Comparison of ENCODE assay signal across 8 cellular contexts in the genomic region with DNA sequence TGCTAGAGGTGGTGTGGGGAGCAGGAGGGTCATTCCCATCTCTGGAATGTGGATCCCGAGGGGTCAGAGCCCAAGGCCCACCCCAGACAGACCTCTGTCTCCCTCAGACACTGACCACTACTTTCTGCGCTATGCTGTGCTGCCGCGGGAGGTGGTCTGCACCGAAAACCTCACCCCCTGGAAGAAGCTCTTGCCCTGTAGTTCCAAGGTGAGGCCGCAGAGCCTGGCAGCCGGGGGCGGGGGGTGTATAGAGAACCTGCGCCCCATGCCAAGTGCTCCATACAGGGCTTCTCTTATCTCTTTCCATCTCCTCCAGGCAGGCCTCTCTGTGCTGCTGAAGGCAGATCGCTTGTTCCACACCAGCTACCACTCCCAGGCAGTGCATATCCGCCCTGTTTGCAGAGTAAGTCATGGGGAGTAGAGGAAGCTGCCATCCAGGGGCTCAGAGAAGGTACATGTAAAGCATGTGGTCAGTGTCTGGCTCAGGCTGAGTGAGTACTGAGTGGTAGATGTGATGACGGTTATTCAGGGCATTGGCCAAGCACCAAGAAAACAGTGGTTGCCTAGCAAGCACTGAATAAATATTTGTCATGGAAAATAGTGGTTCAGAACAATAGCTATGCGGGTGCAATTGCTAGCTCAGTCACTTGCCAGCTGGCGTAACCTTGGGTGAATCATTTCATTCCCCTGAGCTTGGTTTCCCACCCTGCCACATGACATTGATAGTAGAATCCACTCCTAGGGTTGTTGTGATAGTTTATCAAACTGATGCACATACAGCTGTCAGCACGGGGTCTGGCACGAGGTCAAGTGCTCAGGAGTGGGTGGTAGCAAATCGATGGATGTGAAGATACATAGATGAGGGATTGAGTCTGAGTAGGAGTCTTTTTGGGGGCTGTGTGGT. TPM values are rescaled to one million over a fixed set of nuclear protein-coding genes. Genes with fewer than 3 reads are reported as not detected.
A peak's percentile ranks its signal among the peaks of the same experiment; 100 is the strongest.
DNase-seq lines count a peak whose midpoint lies in the region; ATAC-seq lines count a peak whose summit lies in the region.

No MANE protein-coding gene starts in this region.

- peaks cover 39% of the 10 kb centered on the region for H3K36me3 Mint-ChIP-seq in activated naive CD4-positive, alpha-beta T cell treated with anti-CD3 and anti-CD28 coated beads, Interleukin-2, amount 10 ng/mL, durations not matched to agents 7 days and 5 days

- H3K27ac Mint-ChIP-seq in activated naive CD4-positive, alpha-beta T cell treated with anti-CD3 and anti-CD28 coated beads, Interleukin-2, amount 10 ng/mL, durations not matched to agents 7 days and 5 days = no peak overlapping the region

- peak; percentile 70 for ATAC-seq in HG02840 (IDR thresholded peaks at IDR 0.05; ENCODE audit: low FRiP score, unreplicated experiment)

- no peak overlapping the region for H3K4me3 Mint-ChIP-seq in activated naive CD4-positive, alpha-beta T cell treated with anti-CD3 and anti-CD28 coated beads, Interleukin-2, amount 10 ng/mL, durations not matched to agents 7 days and 5 days

- H3K27me3 Mint-ChIP-seq in activated naive CD4-positive, alpha-beta T cell treated with anti-CD3 and anti-CD28 coated beads, Interleukin-2, amount 10 ng/mL, durations not matched to agents 7 days and 5 days = peaks cover 3% of the 10 kb centered on the region

- no peaks in the 10 kb centered on the region for H3K9me3 Mint-ChIP-seq in activated naive CD4-positive, alpha-beta T cell treated with anti-CD3 and anti-CD28 coated beads, Interleukin-2, amount 10 ng/mL, durations not matched to agents 7 days and 5 days

- peaks cover 32% of the 10 kb centered on the region for H3K4me1 Mint-ChIP-seq in activated naive CD4-positive, alpha-beta T cell treated with anti-CD3 and anti-CD28 coated beads, Interleukin-2, amount 10 ng/mL, durations not matched to agents 7 days and 5 days

- DNase-seq in activated naive CD4-positive, alpha-beta T cell treated with Interleukin-2 at 50 U/mL for 16 hours = peak; percentile 35
- DNase-seq in activated naive CD4-positive, alpha-beta T cell treated with anti-CD3 and anti-CD28 coated beads, Interleukin-2, amount 10 ng/mL, durations not matched to agents 7 days and 5 days = no peak
- DNase-seq in NCI-H226 = peak; percentile 96
- DNase-seq in caudate nucleus (lab: John Stamatoyannopoulos, UW) = peak in 6 of 61 donors; percentile 17 to 36 (median 23)
- DNase-seq in lung microvascular endothelial cell (ENCODE audit: low read depth in 2 of 2) = peak; percentile 98 to 99
- DNase-seq in inferior parietal cortex (ENCODE audit: extremely low spot score) = no peak
- DNase-seq in DMS79 (lab: John Stamatoyannopoulos, UW) = no peak

- CTCF ChIA-PET in activated naive CD4-positive, alpha-beta T cell treated with anti-CD3 and anti-CD28 coated beads, Interleukin-2, amount 10 ng/mL, durations not matched to agents 7 days and 5 days (lab: Charles Lee) = interaction anchor here (0.7 to 5.0 kb wide), 4 partner anchors 18 to 100 kb away, joined by 3 to 16 read pairs (median 4); partner anchors contain the start of gene SYS1

- peak overlapping the region; percentile 87 for H3K27ac ChIP-seq in caudate nucleus (ENCODE audit: low read depth, low read length)

RNA-seq across cellular contexts. Expression of gene PIGT, which starts 3.5 kb away (rescaled TPM):
- 17.4 and 22.2 TPM in 2 replicates for total RNA-seq in lung microvascular endothelial cell

RNA-seq across cellular contexts. Expression of gene DBNDD2, which starts 11.4 kb away (rescaled TPM):
- total RNA-seq in lung microvascular endothelial cell = 5.0 and 5.2 TPM in 2 replicates

RNA-seq across cellular contexts. Expression of gene TP53TG5, which starts 41.3 kb away (rescaled TPM):
- not detected in 2 replicates for total RNA-seq in lung microvascular endothelial cell

RNA-seq across cellular contexts. Expression of gene WFDC2, which starts 50.1 kb away (rescaled TPM):
- not detected in 2 replicates for total RNA-seq in lung microvascular endothelial cell

RNA-seq across cellular contexts. Expression of gene SYS1, which starts 56.5 kb away (rescaled TPM):
- total RNA-seq in lung microvascular endothelial cell = 15.9 and 28.4 TPM in 2 replicates

Comparison
In these comparisons a context has a peak if more than half of its experiments do, and no peak if none do; other contexts are left out.
1. DNase-seq: peak in activated naive CD4-positive, alpha-beta T cell treated with Interleukin-2 at 50 U/mL for 16 hours (single experiment), NCI-H226 (single experiment) and lung microvascular endothelial cell (2 of 2); none in activated naive CD4-positive, alpha-beta T cell treated with anti-CD3 and anti-CD28 coated beads, Interleukin-2, amount 10 ng/mL, durations not matched to agents 7 days and 5 days (single experiment), inferior parietal cortex (single experiment) and DMS79 (single experiment).